8 cellular contexts compared by ENCODE assay signal in the genomic region with DNA sequence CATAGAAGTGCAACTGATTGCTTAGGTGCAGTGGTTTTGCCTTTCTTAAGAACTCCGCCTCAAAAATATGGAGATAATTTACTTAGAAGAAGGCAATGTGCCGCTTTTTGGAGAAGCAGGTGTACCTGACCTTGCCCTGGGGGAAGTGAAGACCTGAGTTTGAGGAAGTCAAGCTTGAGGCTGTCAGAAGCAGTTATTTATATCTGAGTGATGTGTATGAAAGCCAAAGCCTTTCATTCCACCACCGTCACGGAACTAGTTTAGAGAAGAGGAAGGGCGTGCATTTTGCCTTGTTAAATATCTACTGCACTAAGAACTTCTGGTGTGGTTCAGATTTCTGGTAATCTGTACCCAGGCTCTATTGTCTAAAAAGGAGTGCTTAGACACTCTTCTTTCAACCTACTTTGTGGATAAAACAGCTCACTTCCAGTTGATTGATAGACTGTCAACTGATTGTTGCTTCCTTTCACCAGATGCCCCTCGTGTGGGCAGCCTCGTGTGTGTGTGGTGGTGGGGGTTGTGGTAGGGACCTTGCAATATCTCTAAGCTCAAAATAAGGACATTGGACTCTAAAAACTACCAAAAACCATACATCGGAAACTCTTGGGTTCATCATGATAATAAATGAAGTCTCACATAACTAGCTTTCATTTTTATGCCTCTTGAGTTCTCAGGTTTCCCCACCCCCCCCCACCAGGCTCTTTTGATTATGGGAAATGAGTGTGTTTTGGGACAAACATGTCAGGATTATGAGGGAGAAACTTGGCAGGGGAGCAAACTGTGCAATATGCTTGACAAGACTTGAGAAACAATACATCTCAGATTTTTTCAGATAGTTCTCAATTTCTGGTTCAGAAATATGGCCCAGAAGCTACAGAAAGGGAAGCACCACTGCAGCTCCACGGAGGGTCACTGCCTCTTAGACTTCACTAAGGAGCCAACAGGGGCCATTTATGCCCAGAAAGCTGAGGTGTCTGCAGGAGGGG.
DNase-seq lines count a peak whose midpoint lies in the region; ATAC-seq, FAIRE-seq and TF ChIP-seq lines count a peak whose summit lies in the region.

No MANE protein-coding gene starts in this region.

- H3K27ac ChIP-seq in CD4-positive, alpha-beta T cell (ENCODE audit: low read depth, low read length): peak overlapping the region; percentile 80
- peak overlapping the region; percentile 70 to 89 for H3K27ac ChIP-seq in SK-N-SH (ENCODE audit: low read depth in 2 of 2, low read length in 1 of 2)
- H3K27ac ChIP-seq in naive thymus-derived CD4-positive, alpha-beta T cell (ENCODE audit: low read depth, low read length): peak overlapping the region; percentile 74

- CTCF ChIA-PET in CD4-positive, alpha-beta T cell (lab: Charles Lee): interaction anchor here (0.8 to 2.6 kb wide), 12 partner anchors 25 to 133 kb away, joined by 3 to 11 read pairs (median 4); partner anchors contain the start of gene ARF6
- CTCF ChIA-PET in SK-N-SH (lab: Yijun Ruan, JAX) (interaction anchor here (0.9 to 1.0 kb wide), 2 partner anchors 9 to 15 kb away, joined by 3 read pairs; no protein-coding TSS in a partner anchor), MCF 10A (lab: Yijun Ruan, JAX) (interaction anchor here (0.6 to 3.6 kb wide), 17 partner anchors 10 to 513 kb away, joined by 3 to 36 read pairs (median 4); partner anchors contain the start of genes ARF6 and NEMF)
- CTCF ChIA-PET in naive thymus-derived CD4-positive, alpha-beta T cell (lab: Charles Lee): interaction anchor here (0.7 to 4.0 kb wide), 15 partner anchors 8 to 133 kb away, joined by 3 to 39 read pairs (median 5); partner anchors contain the start of gene ARF6

- H3K9me3 Mint-ChIP-seq in CD4-positive, alpha-beta T cell: no peaks in the 10 kb centered on the region
- H3K9me3 Mint-ChIP-seq in MCF 10A (ENCODE audit: unreplicated experiment): no peaks in the 10 kb centered on the region
- no peaks in the 10 kb centered on the region for H3K9me3 Mint-ChIP-seq in naive thymus-derived CD4-positive, alpha-beta T cell

- H3K79me2 ChIP-seq in SK-N-SH (ENCODE audit: insufficient read depth): no peaks in the 10 kb centered on the region

- H3K27me3 Mint-ChIP-seq in CD4-positive, alpha-beta T cell: no peaks in the 10 kb centered on the region
- H3K27me3 Mint-ChIP-seq in MCF 10A (ENCODE audit: insufficient read depth, unreplicated experiment): no peaks in the 10 kb centered on the region
- no peaks in the 10 kb centered on the region for H3K27me3 Mint-ChIP-seq in naive thymus-derived CD4-positive, alpha-beta T cell

- no peak for TF ChIP-seq CTCF in CD4-positive, alpha-beta T cell (IDR thresholded peaks at IDR 0.05)
- TF ChIP-seq CTCF in SK-N-SH (IDR thresholded peaks at IDR 0.05): no peak
- TF ChIP-seq CTCF in MCF 10A (IDR thresholded peaks at IDR 0.05; ENCODE audit: unreplicated experiment): no peak

- no peaks in the 10 kb centered on the region for H3K36me3 Mint-ChIP-seq in CD4-positive, alpha-beta T cell (ENCODE audit: low read depth)
- no peaks in the 10 kb centered on the region for H3K36me3 Mint-ChIP-seq in MCF 10A (ENCODE audit: insufficient read depth, unreplicated experiment)
- no peaks in the 10 kb centered on the region for H3K36me3 Mint-ChIP-seq in naive thymus-derived CD4-positive, alpha-beta T cell

- POLR2A ChIA-PET in CD4-positive, alpha-beta T cell (lab: Charles Lee): interaction anchor here (0.7 to 11.5 kb wide), 42 partner anchors 8 to 384 kb away, joined by 3 to 208 read pairs (median 6); partner anchors contain the start of genes ARF6, KLHDC2, MGAT2 and NEMF
- POLR2A ChIA-PET in SK-N-SH (lab: Yijun Ruan, JAX) (no interaction called here), MCF 10A (lab: Yijun Ruan, JAX) (interaction anchor here (0.5 to 9.2 kb wide), 25 partner anchors 9 to 370 kb away, joined by 3 to 189 read pairs (median 9); partner anchors contain the start of genes ARF6 and NEMF)
- POLR2A ChIA-PET in naive thymus-derived CD4-positive, alpha-beta T cell (lab: Charles Lee): interaction anchor here (0.7 to 11.1 kb wide), 40 partner anchors 8 to 149 kb away, joined by 3 to 214 read pairs (median 6); partner anchors contain the start of genes ARF6 and VCPKMT

- H3K4me3 ChIP-seq in SK-N-SH (ENCODE audit: low read depth in 2 of 2, low read length in 1 of 2): no peak overlapping the region
- H3K4me3 ChIP-seq in naive thymus-derived CD4-positive, alpha-beta T cell (ENCODE audit: low read length): peak overlapping the region; percentile 40

- no peak overlapping the region for H3K9ac ChIP-seq in SK-N-SH

- H3K27ac Mint-ChIP-seq in CD4-positive, alpha-beta T cell: peak overlapping the region; percentile 90
- peak overlapping the region; percentile 89 for H3K27ac Mint-ChIP-seq in MCF 10A (ENCODE audit: low read depth, unreplicated experiment)
- H3K27ac Mint-ChIP-seq in naive thymus-derived CD4-positive, alpha-beta T cell: peak overlapping the region; percentile 96 to 99 (median 99)

- FAIRE-seq in HTR-8/SVneo (lab: Jason Lieb, UNC): no peak

- DNase-seq in CD4-positive, alpha-beta T cell: peak in 9 of 10 experiments; percentile 16 to 70 (median 37)
- no peak for DNase-seq in SK-N-SH
- DNase-seq in MCF 10A (ENCODE audit: unreplicated experiment): peak; percentile 80
- DNase-seq in naive thymus-derived CD4-positive, alpha-beta T cell: peak in 8 of 9 donors; percentile 59 to 94 (median 90)
- DNase-seq in HTR-8/SVneo (ENCODE audit: insufficient read length, low spot score): no peak
- no peak for DNase-seq in NCI-H1048 (lab: John Stamatoyannopoulos, UW)

- no TSS peak for BruUV-seq in MCF 10A (replicated peaks; lab: Mats Ljungman, UMichigan)

- H2AFZ ChIP-seq in SK-N-SH (ENCODE audit: low read depth): peak overlapping the region; percentile 54

- no peaks in the 10 kb centered on the region for H4K20me1 ChIP-seq in SK-N-SH (ENCODE audit: insufficient read depth)

- intact Hi-C loops in CD4-positive, alpha-beta T cell (cut with DNase I, micrococcal nuclease): loop anchor here (1.0 to 5.0 kb wide), 8 partner anchors 30 to 133 kb away; no protein-coding TSS in a partner anchor
- intact Hi-C loops in MCF 10A (cut with micrococcal nuclease): no loop called here
- intact Hi-C loops in naive thymus-derived CD4-positive, alpha-beta T cell (cut with micrococcal nuclease): loop anchor here (1.0 to 10.0 kb wide), 16 partner anchors 11 to 1891 kb away; partner anchors contain the start of genes DNAAF2 (in 1 of the 2), GNG2 (in 1 of the 2), MAP4K5 (in 1 of the 2) and SOS2 (in 1 of the 2)

- peaks cover 23 to 47% of the 10 kb centered on the region in 2 experiments for H3K4me1 ChIP-seq in SK-N-SH (ENCODE audit: control insufficient read depth in 1 of 2, insufficient read depth in 2 of 2, low read depth in 1 of 2, low read length in 1 of 2)
- peaks cover 35 to 49% of the 10 kb centered on the region in 2 donors for H3K4me1 ChIP-seq in naive thymus-derived CD4-positive, alpha-beta T cell (ENCODE audit: control insufficient read depth in 2 of 2, insufficient read depth in 2 of 2, low read length in 2 of 2)

- TF ChIP-seq RAD21 in SK-N-SH (IDR thresholded peaks at IDR 0.05; ENCODE audit: low read length): no peak

- 71% methylated on average over 9 of the region's 9 CpGs for WGBS in SK-N-SH (ENCODE audit: low lambda C conversion rate)

- peak overlapping the region; percentile 50 for H3K4me3 Mint-ChIP-seq in CD4-positive, alpha-beta T cell
- peak overlapping the region; percentile 58 for H3K4me3 Mint-ChIP-seq in MCF 10A (ENCODE audit: unreplicated experiment)
- H3K4me3 Mint-ChIP-seq in naive thymus-derived CD4-positive, alpha-beta T cell: peak overlapping the region; percentile 75 to 96 (median 86)

- TF ChIP-seq EP300 in SK-N-SH (IDR thresholded peaks at IDR 0.05; ENCODE audit: borderline replicate concordance in 1 of 2, low read depth in 1 of 2, low read length in 1 of 2): no peak

- H3K36me3 ChIP-seq in SK-N-SH (replicated peaks in 1 of 2; ENCODE audit: control insufficient read depth in 1 of 2, insufficient read depth in 2 of 2, low read length in 1 of 2): no peaks in the 10 kb centered on the region
- no peaks in the 10 kb centered on the region for H3K36me3 ChIP-seq in naive thymus-derived CD4-positive, alpha-beta T cell (ENCODE audit: control insufficient read depth in 2 of 3, insufficient read depth in 3 of 3, low read length in 3 of 3)

- H3F3A ChIP-seq in SK-N-SH (replicated peaks; ENCODE audit: insufficient read depth): peaks cover 37% of the 10 kb centered on the region

- H3K27me3 ChIP-seq in CD4-positive, alpha-beta T cell (ENCODE audit: control insufficient read depth, insufficient read depth, low read length): no peaks in the 10 kb centered on the region
- no peaks in the 10 kb centered on the region for H3K27me3 ChIP-seq in SK-N-SH (ENCODE audit: insufficient read depth)
- H3K27me3 ChIP-seq in naive thymus-derived CD4-positive, alpha-beta T cell (ENCODE audit: control insufficient read depth in 2 of 2, insufficient read depth in 2 of 2, low read length in 2 of 2): no peaks in the 10 kb centered on the region

- H3K9me2 ChIP-seq in SK-N-SH: no peaks in the 10 kb centered on the region

- H3K4me1 Mint-ChIP-seq in CD4-positive, alpha-beta T cell (ENCODE audit: low read depth): peaks cover 59% of the 10 kb centered on the region
- peaks cover 48% of the 10 kb centered on the region for H3K4me1 Mint-ChIP-seq in MCF 10A (ENCODE audit: insufficient read depth, unreplicated experiment)
- peaks cover 32 to 88% (median 63%) of the 10 kb centered on the region in 7 donors for H3K4me1 Mint-ChIP-seq in naive thymus-derived CD4-positive, alpha-beta T cell

- no peaks in the 10 kb centered on the region for H3K9me3 ChIP-seq in CD4-positive, alpha-beta T cell (ENCODE audit: control insufficient read depth, low read length)
- H3K9me3 ChIP-seq in SK-N-SH: no peaks in the 10 kb centered on the region
- no peaks in the 10 kb centered on the region for H3K9me3 ChIP-seq in naive thymus-derived CD4-positive, alpha-beta T cell (ENCODE audit: control insufficient read depth in 2 of 3, low read length in 3 of 3)

- H3K4me2 ChIP-seq in SK-N-SH: peak overlapping the region; percentile 66

- ATAC-seq in CD4-positive, alpha-beta T cell (ENCODE audit: poor library complexity): peak; percentile 84
- ATAC-seq in GM19328 (IDR thresholded peaks at IDR 0.05; ENCODE audit: unreplicated experiment) (peak; percentile 81), HG03196 (IDR thresholded peaks at IDR 0.05; ENCODE audit: unreplicated experiment) (peak; percentile 79)
- peak; percentile 92 for ATAC-seq in naive thymus-derived CD4-positive, alpha-beta T cell

Comparison
In these comparisons a context has a peak if more than half of its experiments do, and no peak if none do; other contexts are left out.
1. DNase-seq: peak in CD4-positive, alpha-beta T cell (9 of 10), MCF 10A (single experiment) and naive thymus-derived CD4-positive, alpha-beta T cell (8 of 9); none in SK-N-SH (single experiment), HTR-8/SVneo (single experiment) and NCI-H1048 (single experiment).
2. Peak in every context shown above with its lines, with median percentiles within 50 percentile points of each other: ATAC-seq, H3K27ac ChIP-seq, H3K27ac Mint-ChIP-seq and H3K4me3 Mint-ChIP-seq.